In genomic region chr10:31490858-31491504, GRCh38 we compare ENCODE assay signal across 9 cellular contexts.
DNase-seq lines count a peak whose midpoint lies in the region; ATAC-seq and TF ChIP-seq lines count a peak whose summit lies in the region.
"Had no signal": no experiment of that assay in that cellular context is flagged by ENCODE, and none has a peak within 500 bp of the region (broad histone marks: within the 10 kb centered on the region; RNA-seq: fewer than 3 reads in every experiment).

No MANE protein-coding gene starts in this region.

- H3K4me3 Mint-ChIP-seq in activated T-cell treated with anti-CD3 and anti-CD28 coated beads, Interleukin-2, amount 50 U/mL, for 24 hours: no peak overlapping the region
- no peak overlapping the region for H3K4me3 Mint-ChIP-seq in activated T-helper 17 cell treated with anti-CD3 and anti-CD28 coated beads, Interleukin-2, amount 50 U/mL, for 72 hours
- H3K4me3 Mint-ChIP-seq: activated naive CD4-positive, alpha-beta T cell treated with anti-CD3 and anti-CD28 coated beads, Interleukin-2, amount 50 U/mL, for 24 hours had no signal

- H3K4me1 Mint-ChIP-seq in activated T-cell treated with anti-CD3 and anti-CD28 coated beads, Interleukin-2, amount 50 U/mL, for 24 hours (ENCODE audit: low read depth): peaks cover 7% of the 10 kb centered on the region
- H3K4me1 Mint-ChIP-seq in activated T-helper 17 cell treated with anti-CD3 and anti-CD28 coated beads, Interleukin-2, amount 50 U/mL, for 72 hours: peaks cover 5% of the 10 kb centered on the region

- peak; percentile 50 for ATAC-seq in activated T-helper 17 cell treated with anti-CD3 and anti-CD28 coated beads, Interleukin-2, amount 50 U/mL, for 72 hours (replicated peaks)
- ATAC-seq in upper lobe of right lung: peak; percentile 70
- ATAC-seq in GM18861 (IDR thresholded peaks at IDR 0.05; ENCODE audit: unreplicated experiment): no peak

- H3K27me3 ChIP-seq in upper lobe of right lung: no peaks in the 10 kb centered on the region

- CTCF ChIA-PET in HEK293T (lab: Yijun Ruan, JAX): interaction anchor here (0.6 to 1.0 kb wide), 3 partner anchors 370 to 706 kb away, joined by 3 to 4 read pairs (median 3); no protein-coding TSS in a partner anchor

- peaks cover 33% of the 10 kb centered on the region for H3K9me3 ChIP-seq in KOPT-K1 (ENCODE audit: insufficient read depth, low read length, poor library complexity, severe bottlenecking)
- H3K9me3 ChIP-seq in upper lobe of right lung: no peaks in the 10 kb centered on the region

- no peaks in the 10 kb centered on the region for H3K27me3 Mint-ChIP-seq in activated T-cell treated with anti-CD3 and anti-CD28 coated beads, Interleukin-2, amount 50 U/mL, for 24 hours
- H3K27me3 Mint-ChIP-seq in activated T-helper 17 cell treated with anti-CD3 and anti-CD28 coated beads, Interleukin-2, amount 50 U/mL, for 72 hours: no peaks in the 10 kb centered on the region
- H3K27me3 Mint-ChIP-seq: activated naive CD4-positive, alpha-beta T cell treated with anti-CD3 and anti-CD28 coated beads, Interleukin-2, amount 50 U/mL, for 24 hours had no signal

- peaks cover 11% of the 10 kb centered on the region for H3K9me3 Mint-ChIP-seq in activated T-cell treated with anti-CD3 and anti-CD28 coated beads, Interleukin-2, amount 50 U/mL, for 24 hours
- H3K9me3 Mint-ChIP-seq in activated T-helper 17 cell treated with anti-CD3 and anti-CD28 coated beads, Interleukin-2, amount 50 U/mL, for 72 hours: no peaks in the 10 kb centered on the region

- POLR2A ChIA-PET in HEK293T (lab: Yijun Ruan, JAX): interaction anchor here (1.3 kb wide), 1 partner anchor 706 kb away, joined by 7 read pairs; no protein-coding TSS in a partner anchor

- peaks cover 37% of the 10 kb centered on the region for H3K36me3 Mint-ChIP-seq in activated T-cell treated with anti-CD3 and anti-CD28 coated beads, Interleukin-2, amount 50 U/mL, for 24 hours (ENCODE audit: low read depth)
- H3K36me3 Mint-ChIP-seq in activated T-helper 17 cell treated with anti-CD3 and anti-CD28 coated beads, Interleukin-2, amount 50 U/mL, for 72 hours (ENCODE audit: low read depth): peaks cover 21% of the 10 kb centered on the region

- no peaks in the 10 kb centered on the region for H3K4me1 ChIP-seq in upper lobe of right lung

- H3K27ac ChIP-seq in KOPT-K1 (ENCODE audit: low read depth, low read length, poor library complexity, severe bottlenecking) (peak overlapping the region; percentile 28), upper lobe of right lung (no peak overlapping the region)

- peak overlapping the region; percentile 14 for H3K27ac Mint-ChIP-seq in activated T-cell treated with anti-CD3 and anti-CD28 coated beads, Interleukin-2, amount 50 U/mL, for 24 hours
- no peak overlapping the region for H3K27ac Mint-ChIP-seq in activated T-helper 17 cell treated with anti-CD3 and anti-CD28 coated beads, Interleukin-2, amount 50 U/mL, for 72 hours
- H3K27ac Mint-ChIP-seq: activated naive CD4-positive, alpha-beta T cell treated with anti-CD3 and anti-CD28 coated beads, Interleukin-2, amount 50 U/mL, for 24 hours had no signal

- TF ChIP-seq CTCF in upper lobe of right lung (IDR thresholded peaks at IDR 0.05): peak; percentile 52

- H3K36me3 ChIP-seq in KOPT-K1 (ENCODE audit: insufficient read depth, low read length) (peaks cover 10% of the 10 kb centered on the region), upper lobe of right lung (no peaks in the 10 kb centered on the region)

- no peak for DNase-seq in activated T-cell treated with anti-CD3 and anti-CD28 coated beads, Interleukin-2, amount 50 U/mL, for 24 hours
- no peak for DNase-seq in activated T-cell treated with anti-CD3 and anti-CD28 coated beads, Interleukin-2, amount 50 U/mL, for 1 hour
- peak; percentile 37 for DNase-seq in iPS-NIHi7 (ENCODE audit: extremely low spot score)
- no peak for DNase-seq in upper lobe of right lung
- no peak for DNase-seq in HEK293T (ENCODE audit: extremely low spot score)

- H3K4me3 ChIP-seq in upper lobe of right lung: no peak overlapping the region

- intact Hi-C loops in upper lobe of right lung (cut with DNase I): no loop called here

TF ChIP-seq in HEK293T, 16 proteins besides CTCF, POLR2A, EP300 and RAD21:
- TF ChIP-seq ELF4 (IDR thresholded peaks at IDR 0.05): no peak
- TF ChIP-seq SUZ12 (IDR thresholded peaks at IDR 0.05): no peak
- no peak for TF ChIP-seq ARNT (IDR thresholded peaks at IDR 0.05)
- no peak for TF ChIP-seq L3MBTL2 (conservative IDR thresholded peaks at IDR 0.05)
- no peak for TF ChIP-seq BHLHE40 (IDR thresholded peaks at IDR 0.05; ENCODE audit: borderline replicate concordance)
- no peak for TF ChIP-seq CTBP1 (IDR thresholded peaks at IDR 0.05; ENCODE audit: borderline replicate concordance)
- TF ChIP-seq TARDBP (IDR thresholded peaks at IDR 0.05): no peak
- no peak for TF ChIP-seq FOXM1 (IDR thresholded peaks at IDR 0.05; ENCODE audit: borderline replicate concordance)
- TF ChIP-seq PKNOX1 (IDR thresholded peaks at IDR 0.05): no peak
- TF ChIP-seq SP1 (IDR thresholded peaks at IDR 0.05): no peak
TF ChIP-seq in HEK293T: peak in this region for 0.
